1 cellular context compared by ENCODE assay signal in genomic region chr9:800561-800960, GRCh38.
TF ChIP-seq lines count a peak whose summit lies in the region.

No MANE protein-coding gene starts in this region.

TF ChIP-seq in endothelial cell of umbilical vein, 7 proteins besides CTCF, POLR2A, EP300 and RAD21:
- no peak for TF ChIP-seq EZH2 (IDR thresholded peaks at IDR 0.05; ENCODE audit: borderline replicate concordance, low read depth, low read length, severe bottlenecking)
- TF ChIP-seq POLR2AphosphoS5 (IDR thresholded peaks at IDR 0.05; ENCODE audit: insufficient read depth, low read depth, low read length) = no peak
- TF ChIP-seq FOS (IDR thresholded peaks at IDR 0.05; ENCODE audit: borderline replicate concordance, insufficient read depth, low read length) = peak; percentile 35
- peak; percentile 18 for TF ChIP-seq JUN (IDR thresholded peaks at IDR 0.05; ENCODE audit: borderline replicate concordance, insufficient read depth, insufficient read length, low read depth)
